1 cellular context compared by ENCODE assay signal in genomic region chr12:112937741-112938719, GRCh38.
TF ChIP-seq lines count a peak whose summit lies in the region.

TSS of gene OAS3 (plus strand) at chr12:112938474. CDS start at chr12:112938531, 57 bp downstream.

TF ChIP-seq in K562, 482 proteins besides CTCF, POLR2A, EP300 and RAD21 (continued from another document and continues in another):
- TF ChIP-seq, protein P1, sequence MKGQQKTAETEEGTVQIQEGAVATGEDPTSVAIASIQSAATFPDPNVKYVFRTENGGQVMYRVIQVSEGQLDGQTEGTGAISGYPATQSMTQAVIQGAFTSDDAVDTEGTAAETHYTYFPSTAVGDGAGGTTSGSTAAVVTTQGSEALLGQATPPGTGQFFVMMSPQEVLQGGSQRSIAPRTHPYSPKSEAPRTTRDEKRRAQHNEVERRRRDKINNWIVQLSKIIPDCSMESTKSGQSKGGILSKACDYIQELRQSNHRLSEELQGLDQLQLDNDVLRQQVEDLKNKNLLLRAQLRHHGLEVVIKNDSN (CRISPR knock-in tag; IDR thresholded peaks at IDR 0.05), result no peak
- TF ChIP-seq VEZF1 (CRISPR knock-in tag; IDR thresholded peaks at IDR 0.05) (peak; percentile 42; the same call in 1 of the 2 replicates), ZFP30 (CRISPR knock-in tag; IDR thresholded peaks at IDR 0.05; ENCODE audit: borderline replicate concordance) (no peak), CHD1 (IDR thresholded peaks at IDR 0.05; ENCODE audit: low read length) (no peak), MEIS2 (IDR thresholded peaks at IDR 0.05; ENCODE audit: partially characterized antibody) (no peak), ATF7 (IDR thresholded peaks at IDR 0.05) (no peak; the same call in 1 of the 2 replicates), MTA1 (IDR thresholded peaks at IDR 0.05; ENCODE audit: borderline replicate concordance) (no peak; the same call in 1 of the 2 replicates), PPARD (CRISPR knock-in tag; IDR thresholded peaks at IDR 0.05) (no peak), RBBP5 (IDR thresholded peaks at IDR 0.05; ENCODE audit: borderline replicate concordance, insufficient read depth, low read length, poor library complexity, severe bottlenecking) (peak; percentile 23), CHD2 (IDR thresholded peaks at IDR 0.05; ENCODE audit: low read depth, low read length) (no peak), HSF4 (CRISPR knock-in tag; IDR thresholded peaks at IDR 0.05; ENCODE audit: borderline replicate concordance) (no peak), ZNF316 (IDR thresholded peaks at IDR 0.05) (no peak), E2F3 (CRISPR knock-in tag; IDR thresholded peaks at IDR 0.05) (peak; percentile 81), BRF1 (IDR thresholded peaks at IDR 0.05; ENCODE audit: borderline replicate concordance, extremely low read depth, insufficient read length) (no peak), TFAP4 (CRISPR knock-in tag; IDR thresholded peaks at IDR 0.05; ENCODE audit: borderline replicate concordance) (peak; percentile 85), ZNF561 (CRISPR knock-in tag; conservative IDR thresholded peaks at IDR 0.05) (no peak), CTBP1 (IDR thresholded peaks at IDR 0.05; ENCODE audit: borderline replicate concordance) (no peak; the same call in none of the 2 replicates), TRIM25 (IDR thresholded peaks at IDR 0.05; ENCODE audit: borderline replicate concordance) (no peak), CHD4 (IDR thresholded peaks at IDR 0.05; ENCODE audit: insufficient read depth, insufficient replicate concordance, low read depth, low read length, poor library complexity, severe bottlenecking) (peak; percentile 79), CTCFL (IDR thresholded peaks at IDR 0.05; ENCODE audit: borderline replicate concordance, insufficient read depth, low read depth, low read length, poor library complexity, severe bottlenecking) (no peak), ZNF12 (CRISPR knock-in tag; IDR thresholded peaks at IDR 0.05) (no peak), E2F8 (IDR thresholded peaks at IDR 0.05; ENCODE audit: low read depth, partially characterized antibody) (peak; percentile 31), RBM25 (IDR thresholded peaks at IDR 0.05; ENCODE audit: low read depth, low read length, severe bottlenecking) (peak; percentile 60), ZC3H11A (IDR thresholded peaks at IDR 0.05; ENCODE audit: low read depth, low read length) (no peak), SUPT5H (IDR thresholded peaks at IDR 0.05) (no peak), MAFK (IDR thresholded peaks at IDR 0.05; ENCODE audit: low read length) (no peak)
- TF ChIP-seq, protein P2, sequence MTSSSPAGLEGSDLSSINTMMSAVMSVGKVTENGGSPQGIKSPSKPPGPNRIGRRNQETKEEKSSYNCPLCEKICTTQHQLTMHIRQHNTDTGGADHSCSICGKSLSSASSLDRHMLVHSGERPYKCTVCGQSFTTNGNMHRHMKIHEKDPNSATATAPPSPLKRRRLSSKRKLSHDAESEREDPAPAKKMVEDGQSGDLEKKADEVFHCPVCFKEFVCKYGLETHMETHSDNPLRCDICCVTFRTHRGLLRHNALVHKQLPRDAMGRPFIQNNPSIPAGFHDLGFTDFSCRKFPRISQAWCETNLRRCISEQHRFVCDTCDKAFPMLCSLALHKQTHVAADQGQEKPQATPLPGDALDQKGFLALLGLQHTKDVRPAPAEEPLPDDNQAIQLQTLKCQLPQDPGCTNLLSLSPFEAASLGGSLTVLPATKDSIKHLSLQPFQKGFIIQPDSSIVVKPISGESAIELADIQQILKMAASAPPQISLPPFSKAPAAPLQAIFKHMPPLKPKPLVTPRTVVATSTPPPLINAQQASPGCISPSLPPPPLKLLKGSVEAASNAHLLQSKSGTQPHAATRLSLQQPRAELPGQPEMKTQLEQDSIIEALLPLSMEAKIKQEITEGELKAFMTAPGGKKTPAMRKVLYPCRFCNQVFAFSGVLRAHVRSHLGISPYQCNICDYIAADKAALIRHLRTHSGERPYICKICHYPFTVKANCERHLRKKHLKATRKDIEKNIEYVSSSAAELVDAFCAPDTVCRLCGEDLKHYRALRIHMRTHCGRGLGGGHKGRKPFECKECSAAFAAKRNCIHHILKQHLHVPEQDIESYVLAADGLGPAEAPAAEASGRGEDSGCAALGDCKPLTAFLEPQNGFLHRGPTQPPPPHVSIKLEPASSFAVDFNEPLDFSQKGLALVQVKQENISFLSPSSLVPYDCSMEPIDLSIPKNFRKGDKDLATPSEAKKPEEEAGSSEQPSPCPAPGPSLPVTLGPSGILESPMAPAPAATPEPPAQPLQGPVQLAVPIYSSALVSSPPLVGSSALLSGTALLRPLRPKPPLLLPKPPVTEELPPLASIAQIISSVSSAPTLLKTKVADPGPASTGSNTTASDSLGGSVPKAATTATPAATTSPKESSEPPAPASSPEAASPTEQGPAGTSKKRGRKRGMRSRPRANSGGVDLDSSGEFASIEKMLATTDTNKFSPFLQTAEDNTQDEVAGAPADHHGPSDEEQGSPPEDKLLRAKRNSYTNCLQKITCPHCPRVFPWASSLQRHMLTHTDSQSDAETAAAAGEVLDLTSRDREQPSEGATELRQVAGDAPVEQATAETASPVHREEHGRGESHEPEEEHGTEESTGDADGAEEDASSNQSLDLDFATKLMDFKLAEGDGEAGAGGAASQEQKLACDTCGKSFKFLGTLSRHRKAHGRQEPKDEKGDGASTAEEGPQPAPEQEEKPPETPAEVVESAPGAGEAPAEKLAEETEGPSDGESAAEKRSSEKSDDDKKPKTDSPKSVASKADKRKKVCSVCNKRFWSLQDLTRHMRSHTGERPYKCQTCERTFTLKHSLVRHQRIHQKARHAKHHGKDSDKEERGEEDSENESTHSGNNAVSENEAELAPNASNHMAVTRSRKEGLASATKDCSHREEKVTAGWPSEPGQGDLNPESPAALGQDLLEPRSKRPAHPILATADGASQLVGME (CRISPR knock-in tag; IDR thresholded peaks at IDR 0.05), result no peak
- TF ChIP-seq, protein P3, sequence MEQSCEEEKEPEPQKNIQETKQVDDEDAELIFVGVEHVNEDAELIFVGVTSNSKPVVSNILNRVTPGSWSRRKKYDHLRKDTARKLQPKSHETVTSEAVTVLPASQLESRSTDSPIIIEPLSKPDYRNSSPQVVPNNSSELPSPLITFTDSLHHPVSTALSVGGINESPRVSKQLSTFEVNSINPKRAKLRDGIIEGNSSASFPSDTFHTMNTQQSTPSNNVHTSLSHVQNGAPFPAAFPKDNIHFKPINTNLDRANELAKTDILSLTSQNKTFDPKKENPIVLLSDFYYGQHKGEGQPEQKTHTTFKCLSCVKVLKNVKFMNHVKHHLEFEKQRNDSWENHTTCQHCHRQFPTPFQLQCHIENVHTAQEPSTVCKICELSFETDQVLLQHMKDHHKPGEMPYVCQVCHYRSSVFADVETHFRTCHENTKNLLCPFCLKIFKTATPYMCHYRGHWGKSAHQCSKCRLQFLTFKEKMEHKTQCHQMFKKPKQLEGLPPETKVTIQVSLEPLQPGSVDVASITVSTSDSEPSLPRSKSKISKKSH (CRISPR knock-in tag; IDR thresholded peaks at IDR 0.05), result no peak
- TF ChIP-seq, protein P4, sequence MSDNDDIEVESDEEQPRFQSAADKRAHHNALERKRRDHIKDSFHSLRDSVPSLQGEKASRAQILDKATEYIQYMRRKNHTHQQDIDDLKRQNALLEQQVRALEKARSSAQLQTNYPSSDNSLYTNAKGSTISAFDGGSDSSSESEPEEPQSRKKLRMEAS (CRISPR knock-in tag; IDR thresholded peaks at IDR 0.05), result peak; percentile 45; the same call in 1 of the 2 replicates
- TF ChIP-seq, protein P5, sequence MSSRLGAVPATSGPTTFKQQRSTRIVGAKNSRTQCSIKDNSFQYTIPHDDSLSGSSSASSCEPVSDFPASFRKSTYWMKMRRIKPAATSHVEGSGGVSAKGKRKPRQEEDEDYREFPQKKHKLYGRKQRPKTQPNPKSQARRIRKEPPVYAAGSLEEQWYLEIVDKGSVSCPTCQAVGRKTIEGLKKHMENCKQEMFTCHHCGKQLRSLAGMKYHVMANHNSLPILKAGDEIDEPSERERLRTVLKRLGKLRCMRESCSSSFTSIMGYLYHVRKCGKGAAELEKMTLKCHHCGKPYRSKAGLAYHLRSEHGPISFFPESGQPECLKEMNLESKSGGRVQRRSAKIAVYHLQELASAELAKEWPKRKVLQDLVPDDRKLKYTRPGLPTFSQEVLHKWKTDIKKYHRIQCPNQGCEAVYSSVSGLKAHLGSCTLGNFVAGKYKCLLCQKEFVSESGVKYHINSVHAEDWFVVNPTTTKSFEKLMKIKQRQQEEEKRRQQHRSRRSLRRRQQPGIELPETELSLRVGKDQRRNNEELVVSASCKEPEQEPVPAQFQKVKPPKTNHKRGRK (tag; IDR thresholded peaks at IDR 0.05), result no peak
- TF ChIP-seq, protein P6, sequence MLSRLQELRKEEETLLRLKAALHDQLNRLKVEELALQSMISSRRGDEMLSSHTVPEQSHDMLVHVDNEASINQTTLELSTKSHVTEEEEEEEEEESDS (CRISPR knock-in tag; IDR thresholded peaks at IDR 0.05), result no peak
- TF ChIP-seq, protein P7, sequence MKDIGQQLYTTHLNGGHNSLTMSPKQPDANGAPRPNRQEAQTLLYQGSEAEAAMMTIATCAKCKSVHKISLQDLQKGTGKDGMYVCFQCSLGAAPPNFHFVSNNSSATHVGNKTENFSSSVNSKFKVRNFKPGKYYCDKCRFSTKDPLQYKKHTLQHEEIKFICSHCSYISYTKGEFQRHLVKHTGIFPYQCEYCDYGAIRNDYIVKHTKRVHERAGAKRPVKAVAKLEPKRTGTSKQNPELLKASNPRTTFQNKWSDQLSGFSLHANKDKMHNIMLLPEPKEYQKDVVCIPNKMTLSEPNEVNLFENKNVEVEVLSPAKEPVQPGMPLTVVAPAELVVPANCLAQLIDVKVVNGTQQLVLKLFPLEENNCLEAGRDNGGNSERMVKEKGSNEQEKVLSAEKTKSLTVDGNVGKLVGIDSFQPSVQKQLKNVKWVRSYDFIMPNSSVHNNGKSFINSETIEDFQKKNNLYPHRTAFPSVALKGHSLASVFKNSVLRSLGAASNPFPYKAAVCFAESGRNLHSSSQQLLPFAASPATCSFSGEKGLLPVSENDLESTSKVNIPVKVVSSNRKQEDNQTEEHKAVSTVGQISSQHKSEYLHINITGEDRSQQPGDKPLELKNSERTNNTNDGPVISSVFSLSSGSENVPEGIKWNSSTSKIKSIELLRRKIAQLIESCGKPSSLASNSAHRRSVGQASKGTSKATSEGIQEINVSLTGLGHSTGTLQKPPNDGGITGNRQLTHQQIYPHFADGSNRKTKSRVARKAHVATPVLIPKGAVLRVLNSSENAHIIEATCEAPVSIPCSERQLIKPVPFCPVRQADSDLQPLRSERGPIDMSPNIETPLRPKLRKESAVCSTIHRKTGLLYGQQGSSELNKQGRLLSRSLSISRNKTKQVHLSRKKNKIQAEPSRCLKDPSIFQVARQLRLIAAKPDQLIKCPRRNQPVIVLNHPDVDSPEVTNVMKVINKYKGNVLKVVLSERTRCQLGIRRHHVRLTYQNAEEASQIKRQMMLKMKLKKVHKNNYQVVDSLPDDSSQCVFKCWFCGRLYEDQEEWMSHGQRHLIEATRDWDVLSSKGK (CRISPR knock-in tag; IDR thresholded peaks at IDR 0.05), result no peak
